ENCODE assay signal across 27 cellular contexts in the genomic region with DNA sequence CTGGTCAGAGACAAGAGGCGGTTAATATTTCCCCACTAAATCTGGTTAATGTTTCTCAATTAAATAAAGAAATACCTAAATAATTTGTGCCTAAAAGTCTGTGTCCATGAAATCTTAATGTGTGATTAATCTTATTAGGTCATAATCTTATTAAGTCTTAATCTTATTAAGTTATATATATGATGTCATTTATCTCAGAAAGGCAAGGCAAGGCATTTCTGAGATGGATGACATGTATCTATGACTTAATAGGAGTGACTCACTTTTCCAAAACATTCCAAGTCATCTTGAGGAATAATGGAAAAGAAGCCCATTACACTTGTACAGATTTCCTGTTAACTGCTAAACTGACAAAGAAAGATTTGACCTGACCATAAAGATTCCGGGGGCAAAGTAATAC.
"Had no signal": no experiment of that assay in that cellular context is flagged by ENCODE, and none has a peak within 500 bp of the region (broad histone marks: within the 10 kb centered on the region; RNA-seq: fewer than 3 reads in every experiment).

No MANE protein-coding gene starts in this region.

- DNase-seq: activated CD4-positive, alpha-beta T cell treated with anti-CD3 and anti-CD28 coated beads for 36 hours; activated CD4-positive, CD25-positive, alpha-beta regulatory T cell; activated CD8-positive, alpha-beta memory T cell treated with anti-CD3 and anti-CD28 coated beads, Interleukin-2, amount 10 ng/mL, durations not matched to agents 7 days and 5 days; activated CD8-positive, alpha-beta T cell treated with anti-CD3 and anti-CD28 coated beads, Interleukin-2, amount 10 ng/mL, durations not matched to agents 7 days and 5 days; activated naive CD4-positive, alpha-beta T cell; activated T-cell treated with anti-CD3 and anti-CD28 coated beads, Interleukin-2, amount 50 U/mL, for 48 hours; anterior cingulate cortex; cerebellar nuclear complex; colonic mucosa; effector CD8-positive, alpha-beta T cell; erythroblast; islet precursor cell; left colon; mammary epithelial cell; naive B cell; nephron progenitor cell; stimulated activated CD4-positive, alpha-beta T cell treated with anti-CD3 and anti-CD28 coated beads, Interleukin-15, amount 100 ng/mL, for 24 hours; stimulated activated CD4-positive, alpha-beta T cell treated with anti-CD3 and anti-CD28 coated beads, Interleukin-2, amount 100 ng/mL, for 24 hours; stimulated activated naive CD4-positive, alpha-beta T cell had no signal

- H3K27ac ChIP-seq: cardiac muscle cell, colonic mucosa, gastroesophageal sphincter, hepatocyte, neutrophil, suprapubic skin, tibial nerve had no signal

- H3K9me3 ChIP-seq: colonic mucosa, gastroesophageal sphincter, neutrophil, suprapubic skin, tibial nerve had no signal

- H3K4me3 ChIP-seq: cardiac muscle cell, colonic mucosa, gastroesophageal sphincter, hepatocyte, smooth muscle cell, suprapubic skin, tibial nerve had no signal

- H3K4me1 ChIP-seq: colonic mucosa, gastroesophageal sphincter, suprapubic skin, tibial nerve had no signal

- H3K4me2 ChIP-seq: hepatocyte, smooth muscle cell had no signal

- H3K36me3 ChIP-seq: cardiac muscle cell, colonic mucosa, gastroesophageal sphincter, neutrophil, suprapubic skin, tibial nerve had no signal

- H3K79me2 ChIP-seq: hepatocyte had no signal

- H2AFZ ChIP-seq: hepatocyte had no signal

- H3K27me3 ChIP-seq: cardiac muscle cell, colonic mucosa, gastroesophageal sphincter, hepatocyte, neutrophil, suprapubic skin, tibial nerve had no signal

- ATAC-seq: activated CD4-positive, alpha-beta T cell treated with anti-CD3 and anti-CD28 coated beads for 36 hours; activated CD8-positive, alpha-beta memory T cell treated with anti-CD3 and anti-CD28 coated beads, Interleukin-2, amount 10 ng/mL, durations not matched to agents 7 days and 5 days; activated CD8-positive, alpha-beta T cell treated with anti-CD3 and anti-CD28 coated beads, Interleukin-2, amount 10 ng/mL, durations not matched to agents 7 days and 5 days; activated naive CD4-positive, alpha-beta T cell treated with anti-CD3 and anti-CD28 coated beads, Interleukin-2, amount 50 U/mL, for 72 hours; gastroesophageal sphincter; left colon had no signal
